Comparison of ENCODE assay signal across 9 cellular contexts in the genomic region with DNA sequence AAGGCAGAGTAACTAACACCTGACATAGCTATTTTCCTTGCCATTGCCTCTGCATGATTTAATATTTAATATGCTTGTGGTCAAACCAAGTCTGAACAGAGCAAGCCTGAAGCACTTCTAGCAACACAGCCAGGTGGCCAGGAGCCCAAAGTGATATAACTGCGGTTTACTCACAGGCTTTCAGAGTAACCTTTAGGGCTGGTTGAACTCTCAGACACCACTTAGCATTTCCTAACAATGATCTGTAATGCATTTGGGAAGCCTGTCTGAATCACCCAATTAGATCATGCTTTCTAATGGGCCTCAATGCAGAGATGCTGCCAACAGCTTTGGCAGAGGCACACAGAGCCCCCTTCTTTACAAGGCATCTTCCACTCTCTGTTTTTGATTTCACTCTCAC.
DNase-seq lines count a peak whose midpoint lies in the region; ATAC-seq and TF ChIP-seq lines count a peak whose summit lies in the region.
"Had no signal": no experiment of that assay in that cellular context is flagged by ENCODE, and none has a peak within 500 bp of the region (broad histone marks: within the 10 kb centered on the region; RNA-seq: fewer than 3 reads in every experiment).

No MANE protein-coding gene starts in this region.

- intact Hi-C loops in activated CD4-positive, alpha-beta T cell treated with anti-CD3 and anti-CD28 coated beads, Interleukin-2, amount 10 ng/mL, durations not matched to agents 24 days and 14 days (cut with micrococcal nuclease): no loop called here

- H3K9me3 Mint-ChIP-seq in activated naive CD8-positive, alpha-beta T cell treated with anti-CD3 and anti-CD28 coated beads, Interleukin-2, amount 50 U/mL, for 24 hours: peaks cover 7% of the 10 kb centered on the region
- peaks cover 33% of the 10 kb centered on the region for H3K9me3 Mint-ChIP-seq in activated CD4-positive, alpha-beta T cell treated with anti-CD3 and anti-CD28 coated beads, Interleukin-2, amount 10 ng/mL, durations not matched to agents 24 days and 14 days

- TF ChIP-seq CTCF in GM13976 (IDR thresholded peaks at IDR 0.05; ENCODE audit: borderline replicate concordance, control extremely low read depth, extremely low read depth, insufficient read depth, missing control alignments) (no peak), GM10266 (IDR thresholded peaks at IDR 0.05; ENCODE audit: control insufficient read depth, insufficient read depth, low read depth, missing control alignments) (no peak)

- ATAC-seq in GM19043 (IDR thresholded peaks at IDR 0.05; ENCODE audit: low read depth, unreplicated experiment) (peak; percentile 87), HG03139 (IDR thresholded peaks at IDR 0.05; ENCODE audit: unreplicated experiment) (peak; percentile 83)
- peak; percentile 67 for ATAC-seq in activated naive CD8-positive, alpha-beta T cell treated with anti-CD3 and anti-CD28 coated beads, Interleukin-2, amount 50 U/mL, for 24 hours

- no peak for DNase-seq in activated naive CD8-positive, alpha-beta T cell treated with anti-CD3 and anti-CD28 coated beads, Interleukin-2, amount 50 U/mL, for 24 hours
- DNase-seq in skeletal muscle cell (ENCODE audit: low read depth) (peak; percentile 78), GM13976 (ENCODE audit: low spot score) (no peak), Ammon's horn (ENCODE audit: low spot score) (no peak), GM10266 (ENCODE audit: extremely low spot score) (no peak)
- no peak for DNase-seq in activated CD4-positive, alpha-beta T cell treated with anti-CD3 and anti-CD28 coated beads, Interleukin-2, amount 10 ng/mL, durations not matched to agents 24 days and 14 days

- no peak overlapping the region for H3K4me3 Mint-ChIP-seq in activated naive CD8-positive, alpha-beta T cell treated with anti-CD3 and anti-CD28 coated beads, Interleukin-2, amount 50 U/mL, for 24 hours
- no peak overlapping the region for H3K4me3 Mint-ChIP-seq in activated CD4-positive, alpha-beta T cell treated with anti-CD3 and anti-CD28 coated beads, Interleukin-2, amount 10 ng/mL, durations not matched to agents 24 days and 14 days
- H3K4me3 Mint-ChIP-seq: activated naive CD8-positive, alpha-beta T cell had no signal

- in situ Hi-C loops in GM13976 (cut with MboI; ENCODE audit: low sequenced_read_pairs, unreplicated experiment): no loop called here

- no peak overlapping the region for H3K4me3 ChIP-seq in skeletal muscle cell (ENCODE audit: low read depth, low read length)

- H3K36me3 Mint-ChIP-seq in activated naive CD8-positive, alpha-beta T cell treated with anti-CD3 and anti-CD28 coated beads, Interleukin-2, amount 50 U/mL, for 24 hours (ENCODE audit: low read depth): no peaks in the 10 kb centered on the region
- H3K36me3 Mint-ChIP-seq in activated CD4-positive, alpha-beta T cell treated with anti-CD3 and anti-CD28 coated beads, Interleukin-2, amount 10 ng/mL, durations not matched to agents 24 days and 14 days (ENCODE audit: low read depth): peaks cover 4% of the 10 kb centered on the region

- H3K4me1 Mint-ChIP-seq in activated naive CD8-positive, alpha-beta T cell treated with anti-CD3 and anti-CD28 coated beads, Interleukin-2, amount 50 U/mL, for 24 hours: peaks cover 11% of the 10 kb centered on the region
- peaks cover 12% of the 10 kb centered on the region for H3K4me1 Mint-ChIP-seq in activated CD4-positive, alpha-beta T cell treated with anti-CD3 and anti-CD28 coated beads, Interleukin-2, amount 10 ng/mL, durations not matched to agents 24 days and 14 days

- no peak overlapping the region for H3K27ac Mint-ChIP-seq in activated naive CD8-positive, alpha-beta T cell treated with anti-CD3 and anti-CD28 coated beads, Interleukin-2, amount 50 U/mL, for 24 hours
- no peak overlapping the region for H3K27ac Mint-ChIP-seq in activated CD4-positive, alpha-beta T cell treated with anti-CD3 and anti-CD28 coated beads, Interleukin-2, amount 10 ng/mL, durations not matched to agents 24 days and 14 days
- H3K27ac Mint-ChIP-seq: activated naive CD8-positive, alpha-beta T cell had no signal

- no peaks in the 10 kb centered on the region for H3K27me3 Mint-ChIP-seq in activated naive CD8-positive, alpha-beta T cell treated with anti-CD3 and anti-CD28 coated beads, Interleukin-2, amount 50 U/mL, for 24 hours
- H3K27me3 Mint-ChIP-seq in activated CD4-positive, alpha-beta T cell treated with anti-CD3 and anti-CD28 coated beads, Interleukin-2, amount 10 ng/mL, durations not matched to agents 24 days and 14 days: peaks cover 2% of the 10 kb centered on the region
- H3K27me3 Mint-ChIP-seq: activated naive CD8-positive, alpha-beta T cell had no signal
